ENCODE assay signal across 28 cellular contexts in genomic region chr4:188435381-188435780, GRCh38.
"Had no signal": no experiment of that assay in that cellular context is flagged by ENCODE, and none has a peak within 500 bp of the region (broad histone marks: within the 10 kb centered on the region; RNA-seq: fewer than 3 reads in every experiment).

No MANE protein-coding gene starts in this region.

- H3K9me3 ChIP-seq: esophagus squamous epithelium, gastroesophageal sphincter, stomach, suprapubic skin, tibial artery had no signal

- H3K27me3 ChIP-seq: esophagus squamous epithelium, gastroesophageal sphincter, stomach, suprapubic skin, tibial artery had no signal

- H3K36me3 ChIP-seq: esophagus squamous epithelium, gastroesophageal sphincter, stomach, suprapubic skin, tibial artery, WERI-Rb-1 had no signal

- H3K27ac Mint-ChIP-seq: mesothelial cell of epicardium; stimulated activated naive B cell treated with anti-CD40 and anti-IgM and Interleukin-4, amounts not matched to agents 10 μg/mL and 1 μg/mL and 100 μg/mL, for 72 hours; T-helper 1 cell treated with Interleukin-12 subunit alpha and Interleukin-12 subunit beta and Interleukin-4 antibody, amounts not matched to agents 30 μg/mL and 1 μg/mL, for 36 hours had no signal

- DNase-seq: activated CD4-positive, alpha-beta T cell treated with anti-CD3 and anti-CD28 coated beads for 48 hours; activated CD4-positive, alpha-beta T cell treated with anti-CD3 and anti-CD28 coated beads, Interleukin-2, amount 50 U/mL, for 48 hours; activated CD8-positive, alpha-beta memory T cell treated with anti-CD3 and anti-CD28 coated beads for 24 hours; activated CD8-positive, alpha-beta memory T cell treated with anti-CD3 and anti-CD28 coated beads, Interleukin-2, amount 50 U/mL, for 4 hours; activated gamma-delta T cell; activated naive CD4-positive, alpha-beta T cell treated with anti-CD3 and anti-CD28 coated beads, Interleukin-2, amount 50 U/mL, for 16 hours; activated T-cell treated with anti-CD3 and anti-CD28 coated beads, Interleukin-2, amount 50 U/mL, for 1 hour; amygdala; esophagus squamous epithelium; hippocampal formation; left cardiac atrium; left ventricle myocardium superior; naive B cell; occipital lobe; posterior cingulate gyrus; right cardiac atrium; stimulated activated CD4-positive, alpha-beta T cell treated with anti-CD3 and anti-CD28 coated beads, Interleukin-15, amount 100 ng/mL, for 24 hours; stimulated activated CD4-positive, alpha-beta T cell treated with anti-CD3 and anti-CD28 coated beads, Interleukin-2, amount 100 ng/mL, for 24 hours; stimulated activated naive B cell treated with anti-CD40 and anti-IgM and Interleukin-4, amounts not matched to agents 10 μg/mL and 1 μg/mL and 100 μg/mL, for 72 hours; stomach; T-helper 9 cell; tibial artery; WERI-Rb-1 had no signal

- H3K27ac ChIP-seq: esophagus squamous epithelium, gastroesophageal sphincter, stomach, suprapubic skin, tibial artery, WERI-Rb-1 had no signal

- H3K27me3 Mint-ChIP-seq: naive B cell; stimulated activated naive B cell treated with anti-CD40 and anti-IgM and Interleukin-4, amounts not matched to agents 10 μg/mL and 1 μg/mL and 100 μg/mL, for 72 hours had no signal

- ATAC-seq: activated CD4-positive, CD25-positive, alpha-beta regulatory T cell treated with anti-CD3 and anti-CD28 coated beads, Interleukin-2, amount 50 U/mL, for 24 hours; gastroesophageal sphincter; left ventricle myocardium superior; right cardiac atrium; stimulated activated naive B cell treated with anti-CD40 and anti-IgM and Interleukin-4, amounts not matched to agents 10 μg/mL and 1 μg/mL and 100 μg/mL, for 72 hours had no signal

- H3K4me1 Mint-ChIP-seq: mesothelial cell of epicardium; naive B cell; stimulated activated naive B cell treated with anti-CD40 and anti-IgM and Interleukin-4, amounts not matched to agents 10 μg/mL and 1 μg/mL and 100 μg/mL, for 72 hours had no signal

- H3K4me3 Mint-ChIP-seq: mesothelial cell of epicardium; naive B cell; stimulated activated naive B cell treated with anti-CD40 and anti-IgM and Interleukin-4, amounts not matched to agents 10 μg/mL and 1 μg/mL and 100 μg/mL, for 72 hours; T-helper 1 cell treated with Interleukin-12 subunit alpha and Interleukin-12 subunit beta and Interleukin-4 antibody, amounts not matched to agents 30 μg/mL and 1 μg/mL, for 36 hours had no signal

- H3K36me3 Mint-ChIP-seq: mesothelial cell of epicardium, naive B cell had no signal

- H3K4me1 ChIP-seq: stomach had no signal

- H3K4me3 ChIP-seq: esophagus squamous epithelium, gastroesophageal sphincter, stomach, suprapubic skin, tibial artery had no signal
